In genomic region chr1:54559771-54560231, GRCh38 we compare ENCODE assay signal across 19 cellular contexts. TPM values are rescaled to one million over a fixed set of nuclear protein-coding genes. Genes with fewer than 3 reads are reported as not detected.
A peak's percentile ranks its signal among the peaks of the same experiment; 100 is the strongest.
DNase-seq lines count a peak whose midpoint lies in the region; ATAC-seq and TF ChIP-seq lines count a peak whose summit lies in the region.
"Had no signal": no experiment of that assay in that cellular context is flagged by ENCODE, and none has a peak within 500 bp of the region (broad histone marks: within the 10 kb centered on the region; RNA-seq: fewer than 3 reads in every experiment).

No MANE protein-coding gene starts in this region.

- H3K27me3 Mint-ChIP-seq in chondrocyte (ENCODE audit: low read depth): peaks cover 5% of the 10 kb centered on the region

- intact Hi-C loops in upper lobe of right lung (cut with DNase I): no loop called here

- no peak overlapping the region for H3K27ac ChIP-seq in upper lobe of right lung
- H3K27ac ChIP-seq: RWPE1, skin epidermis had no signal

- peaks cover 3% of the 10 kb centered on the region for H3K36me3 Mint-ChIP-seq in chondrocyte (ENCODE audit: low read depth)
- H3K36me3 Mint-ChIP-seq: activated naive CD4-positive, alpha-beta T cell treated with anti-CD3 and anti-CD28 coated beads, Interleukin-2, amount 10 ng/mL, durations not matched to agents 7 days and 5 days had no signal

- no peak overlapping the region for H3K4me3 ChIP-seq in upper lobe of right lung
- H3K4me3 ChIP-seq: coronary artery, skin epidermis had no signal

- TF ChIP-seq CTCF in chondrocyte (IDR thresholded peaks at IDR 0.05) (no peak), upper lobe of right lung (IDR thresholded peaks at IDR 0.05) (no peak)

- no peaks in the 10 kb centered on the region for H3K9me3 ChIP-seq in upper lobe of right lung

- no peak overlapping the region for H3K27ac Mint-ChIP-seq in chondrocyte (ENCODE audit: unreplicated experiment)
- H3K27ac Mint-ChIP-seq: activated naive CD4-positive, alpha-beta T cell treated with anti-CD3 and anti-CD28 coated beads, Interleukin-2, amount 10 ng/mL, durations not matched to agents 7 days and 5 days had no signal

- peak; percentile 33 for ATAC-seq in upper lobe of right lung
- ATAC-seq: left colon had no signal

- H3K9me3 Mint-ChIP-seq in chondrocyte (ENCODE audit: low read depth): peaks cover 9% of the 10 kb centered on the region

- H3K4me1 Mint-ChIP-seq in chondrocyte (ENCODE audit: low read depth): peaks cover 8% of the 10 kb centered on the region

- H3K4me3 Mint-ChIP-seq in chondrocyte (ENCODE audit: unreplicated experiment): no peak overlapping the region
- H3K4me3 Mint-ChIP-seq: activated naive CD4-positive, alpha-beta T cell treated with anti-CD3 and anti-CD28 coated beads, Interleukin-2, amount 10 ng/mL, durations not matched to agents 7 days and 5 days had no signal

- peak; percentile 49 for DNase-seq in NCI-H446 treated with DMSO at 0.1 percent for 48 hours (lab: John Stamatoyannopoulos, UW)
- peak; percentile 40 for DNase-seq in chondrocyte (ENCODE audit: low spot score)
- DNase-seq in iPS-NIHi7 (ENCODE audit: extremely low spot score): peak; percentile 9
- DNase-seq in upper lobe of right lung: peak; percentile 38
- DNase-seq in amniotic stem cell (lab: John Stamatoyannopoulos, UW): no peak
- no peak for DNase-seq in iPS-NIHi11 (ENCODE audit: low spot score)
- DNase-seq in putamen (ENCODE audit: low spot score): no peak
- DNase-seq: activated CD4-positive, alpha-beta T cell treated with anti-CD3 and anti-CD28 coated beads, Interleukin-2, amount 50 U/mL, for 1 hour; activated naive CD4-positive, alpha-beta T cell treated with anti-CD3 and anti-CD28 coated beads, Interleukin-2, amount 10 ng/mL, durations not matched to agents 7 days and 5 days; activated T-cell treated with anti-CD3 and anti-CD28 coated beads for 4 hours; Calu3; left colon; NCI-H1436; NCI-H226; occipital lobe; stimulated activated CD4-positive, alpha-beta T cell treated with anti-CD3 and anti-CD28 coated beads, Interleukin-4, amount 100 ng/mL, for 4 hours had no signal

- no peaks in the 10 kb centered on the region for H3K27me3 ChIP-seq in upper lobe of right lung

- no peaks in the 10 kb centered on the region for H3K36me3 ChIP-seq in upper lobe of right lung

- H3K4me1 ChIP-seq in upper lobe of right lung: no peaks in the 10 kb centered on the region

RNA-seq across cellular contexts. Expression of gene ACOT11, which starts 11.8 kb away (rescaled TPM):
- total RNA-seq in chondrocyte (0.25 to 0.56 TPM (median 0.41 TPM) in 3 replicates), upper lobe of right lung (5.0 TPM)

Comparison
In these comparisons a context has a peak if more than half of its experiments do, and no peak if none do; other contexts are left out.
1. DNase-seq: peak in NCI-H446 treated with DMSO at 0.1 percent for 48 hours (single experiment), chondrocyte (single experiment), iPS-NIHi7 (single experiment) and upper lobe of right lung (single experiment); none in amniotic stem cell (single experiment), iPS-NIHi11 (single experiment) and putamen (single experiment).